Comparison of ENCODE assay signal across 16 cellular contexts in genomic region chr2:88281302-88282217, GRCh38.
A peak's percentile ranks its signal among the peaks of the same experiment; 100 is the strongest.
DNase-seq lines count a peak whose midpoint lies in the region; ATAC-seq and TF ChIP-seq lines count a peak whose summit lies in the region.
"Had no signal": no experiment of that assay in that cellular context is flagged by ENCODE, and none has a peak within 500 bp of the region (broad histone marks: within the 10 kb centered on the region; RNA-seq: fewer than 3 reads in every experiment).

No MANE protein-coding gene starts in this region.

- H3K4me2 ChIP-seq in hepatocyte = no peak overlapping the region

- no peak overlapping the region for H3K4me3 Mint-ChIP-seq in stimulated activated naive B cell treated with anti-CD40 and anti-IgM and Interleukin-4, amounts not matched to agents 10 μg/mL and 1 μg/mL and 100 μg/mL, for 72 hours
- H3K4me3 Mint-ChIP-seq: activated naive CD4-positive, alpha-beta T cell treated with anti-CD3 and anti-CD28 coated beads, Interleukin-2, amount 50 U/mL, for 24 hours; CD8-positive, alpha-beta T cell had no signal

- H3K27ac ChIP-seq in hepatocyte = no peak overlapping the region
- peak overlapping the region; percentile 33 for H3K27ac ChIP-seq in skeletal muscle tissue (ENCODE audit: low read depth, low read length)
- H3K27ac ChIP-seq: 22Rv1, brain microvascular endothelial cell, SK-N-MC had no signal

- no peak for ATAC-seq in stimulated activated naive B cell treated with anti-CD40 and anti-IgM and Interleukin-4, amounts not matched to agents 10 μg/mL and 1 μg/mL and 100 μg/mL, for 72 hours (replicated peaks)
- ATAC-seq: CD8-positive, alpha-beta T cell had no signal

- no peaks in the 10 kb centered on the region for H3K79me2 ChIP-seq in hepatocyte

- H3K36me3 ChIP-seq in hepatocyte (replicated peaks; ENCODE audit: insufficient read depth, low read depth) (no peaks in the 10 kb centered on the region), skeletal muscle tissue (ENCODE audit: control insufficient read depth in 3 of 3, insufficient read depth in 3 of 3, low read length in 3 of 3) (no peaks in the 10 kb centered on the region)
- H3K36me3 ChIP-seq: brain microvascular endothelial cell had no signal

- peaks cover 16 to 20% of the 10 kb centered on the region in 2 donors for H3K27me3 Mint-ChIP-seq in stimulated activated naive B cell treated with anti-CD40 and anti-IgM and Interleukin-4, amounts not matched to agents 10 μg/mL and 1 μg/mL and 100 μg/mL, for 72 hours

- no peak overlapping the region for H3K27ac Mint-ChIP-seq in stimulated activated naive B cell treated with anti-CD40 and anti-IgM and Interleukin-4, amounts not matched to agents 10 μg/mL and 1 μg/mL and 100 μg/mL, for 72 hours
- H3K27ac Mint-ChIP-seq: activated naive CD4-positive, alpha-beta T cell treated with anti-CD3 and anti-CD28 coated beads, Interleukin-2, amount 50 U/mL, for 24 hours; CD8-positive, alpha-beta T cell had no signal

- 31% methylated on average over 6 of the region's 6 CpGs for WGBS in hepatocyte (ENCODE audit: low lambda C conversion rate, missing lambda C conversion rate)

- H2AFZ ChIP-seq in hepatocyte = no peak overlapping the region

- no peak overlapping the region for H3K4me3 ChIP-seq in hepatocyte
- no peak overlapping the region for H3K4me3 ChIP-seq in skeletal muscle tissue (ENCODE audit: low read length in 3 of 3)
- H3K4me3 ChIP-seq: SK-N-MC had no signal

- H4K20me1 ChIP-seq in hepatocyte (ENCODE audit: insufficient read depth, poor library complexity, severe bottlenecking) = no peaks in the 10 kb centered on the region

- H3K4me1 ChIP-seq in hepatocyte (ENCODE audit: insufficient read depth) = no peaks in the 10 kb centered on the region
- no peaks in the 10 kb centered on the region for H3K4me1 ChIP-seq in skeletal muscle tissue (ENCODE audit: control insufficient read depth in 3 of 3, insufficient read depth in 3 of 3, low read length in 3 of 3)

- H3K9ac ChIP-seq in skeletal muscle tissue (ENCODE audit: low read depth in 1 of 3, low read length in 3 of 3) = no peak overlapping the region

- no peak for TF ChIP-seq CTCF in hepatocyte (IDR thresholded peaks at IDR 0.05; ENCODE audit: poor library complexity)

- no peaks in the 10 kb centered on the region for H3K36me3 Mint-ChIP-seq in stimulated activated naive B cell treated with anti-CD40 and anti-IgM and Interleukin-4, amounts not matched to agents 10 μg/mL and 1 μg/mL and 100 μg/mL, for 72 hours
- H3K36me3 Mint-ChIP-seq: activated naive CD4-positive, alpha-beta T cell treated with anti-CD3 and anti-CD28 coated beads, Interleukin-2, amount 50 U/mL, for 24 hours; CD8-positive, alpha-beta T cell had no signal

- H3K4me1 Mint-ChIP-seq in stimulated activated naive B cell treated with anti-CD40 and anti-IgM and Interleukin-4, amounts not matched to agents 10 μg/mL and 1 μg/mL and 100 μg/mL, for 72 hours = no peaks in the 10 kb centered on the region
- H3K4me1 Mint-ChIP-seq: activated naive CD4-positive, alpha-beta T cell treated with anti-CD3 and anti-CD28 coated beads, Interleukin-2, amount 50 U/mL, for 24 hours had no signal

- no peaks in the 10 kb centered on the region for H3K9me3 ChIP-seq in hepatocyte (ENCODE audit: low read depth)
- no peaks in the 10 kb centered on the region for H3K9me3 ChIP-seq in skeletal muscle tissue (ENCODE audit: control insufficient read depth in 3 of 3, low read length in 3 of 3)

- H3K9me2 ChIP-seq in hepatocyte (replicated peaks; ENCODE audit: insufficient read depth) = no peaks in the 10 kb centered on the region

- H3K27me3 ChIP-seq in hepatocyte (no peaks in the 10 kb centered on the region), skeletal muscle tissue (ENCODE audit: control insufficient read depth in 3 of 3, insufficient read depth in 3 of 3, low read length in 3 of 3) (peaks cover 7 to 17% (median 15%) of the 10 kb centered on the region in 3 donors)

- H3K9me3 Mint-ChIP-seq in stimulated activated naive B cell treated with anti-CD40 and anti-IgM and Interleukin-4, amounts not matched to agents 10 μg/mL and 1 μg/mL and 100 μg/mL, for 72 hours = no peaks in the 10 kb centered on the region
- H3K9me3 Mint-ChIP-seq: activated naive CD4-positive, alpha-beta T cell treated with anti-CD3 and anti-CD28 coated beads, Interleukin-2, amount 50 U/mL, for 24 hours; CD8-positive, alpha-beta T cell had no signal

- peak; percentile 31 for DNase-seq in DMS53 (lab: John Stamatoyannopoulos, UW)
- no peak for DNase-seq in DMS53 treated with DMSO at 0.1 percent for 48 hours (lab: John Stamatoyannopoulos, UW; ENCODE audit: unreplicated experiment)
- peak; percentile 94 for DNase-seq in SKM-1 treated with dmso at 0.1 percent for 144 hours (lab: John Stamatoyannopoulos, UW; ENCODE audit: unreplicated experiment)
- DNase-seq in hepatocyte (ENCODE audit: low spot score) = peak; percentile 19
- no peak for DNase-seq in stimulated activated naive B cell treated with anti-CD40 and anti-IgM and Interleukin-4, amounts not matched to agents 10 μg/mL and 1 μg/mL and 100 μg/mL, for 72 hours
- no peak for DNase-seq in AG08396 (ENCODE audit: low spot score)
- no peak for DNase-seq in NCI-H1930 (lab: John Stamatoyannopoulos, UW)
- DNase-seq: brain microvascular endothelial cell; CD8-positive, alpha-beta T cell; foreskin fibroblast; NCI-H2171; retina had no signal

Comparison
In these comparisons a context has a peak if more than half of its experiments do, and no peak if none do; other contexts are left out.
1. DNase-seq: peak in DMS53 (single experiment), SKM-1 treated with dmso at 0.1 percent for 144 hours (single experiment) and hepatocyte (single experiment); none in DMS53 treated with DMSO at 0.1 percent for 48 hours (single experiment), stimulated activated naive B cell treated with anti-CD40 and anti-IgM and Interleukin-4, amounts not matched to agents 10 μg/mL and 1 μg/mL and 100 μg/mL, for 72 hours (single experiment), AG08396 (single experiment) and NCI-H1930 (0 of 2).